20 cellular contexts compared by ENCODE assay signal in the genomic region with DNA sequence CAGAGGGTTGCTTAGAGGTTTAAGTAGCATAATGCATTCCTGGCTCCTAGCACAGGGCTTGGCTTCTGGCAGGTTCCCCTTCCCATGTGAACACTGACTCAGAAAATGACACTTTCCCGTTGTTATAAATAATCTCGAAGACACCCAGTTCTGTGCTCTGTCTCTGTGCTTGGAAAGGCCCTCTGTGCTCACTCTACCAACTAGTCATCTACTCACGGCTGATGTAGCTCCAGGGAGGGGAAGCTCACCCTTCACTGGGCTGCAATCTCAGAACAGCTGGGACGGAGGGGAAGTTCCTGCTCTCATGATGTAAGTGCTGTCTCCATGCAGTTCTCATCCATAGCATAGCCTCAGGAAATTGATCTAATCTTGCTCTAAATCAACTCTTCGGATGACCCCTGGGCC.
DNase-seq lines count a peak whose midpoint lies in the region; ATAC-seq and TF ChIP-seq lines count a peak whose summit lies in the region.
"Had no signal": no experiment of that assay in that cellular context is flagged by ENCODE, and none has a peak within 500 bp of the region (broad histone marks: within the 10 kb centered on the region; RNA-seq: fewer than 3 reads in every experiment).

No MANE protein-coding gene starts in this region.

- DNase-seq in GM20000 (ENCODE audit: low spot score) (peak; percentile 14), cardiac fibroblast (ENCODE audit: low read depth in 2 of 2) (peak; percentile 2 to 46), lower lobe of right lung (no peak), transverse colon (peak; percentile 10), hepatic stellate cell (ENCODE audit: low spot score) (no peak), NCI-H2081 treated with DMSO at 0.1 percent for 48 hours (lab: John Stamatoyannopoulos, UW) (no peak)
- no peak for DNase-seq in activated CD4-positive, alpha-beta T cell treated with anti-CD3 and anti-CD28 coated beads for 36 hours
- DNase-seq: activated CD4-positive, alpha-beta T cell treated with anti-CD3 and anti-CD28 coated beads for 4 hours; activated T-cell treated with anti-CD3 and anti-CD28 coated beads, Interleukin-2, amount 50 U/mL, for 48 hours; CD8-positive, alpha-beta T cell; dermis blood vessel endothelial cell; GDM1; naive B cell; NCI-H1105 treated with DMSO at 0.1 percent for 48 hours; retina; stimulated activated CD4-positive, alpha-beta T cell treated with anti-CD3 and anti-CD28 coated beads, Interleukin-4, amount 100 ng/mL, for 4 hours; T-helper 17 cell had no signal

- CTCF ChIA-PET in activated CD4-positive, alpha-beta T cell treated with anti-CD3 and anti-CD28 coated beads for 36 hours (lab: Charles Lee) = interaction anchor here (1.2 kb wide), 1 partner anchor 16 kb away, joined by 3 read pairs; no protein-coding TSS in a partner anchor

- in situ Hi-C loops in transverse colon (cut with MboI; ENCODE audit: low pct_ligation_motif_present in 1 of 4, low pct_unique_long_range_greater_than_20kb in 1 of 4, low sequenced_read_pairs in 3 of 4) = no loop called here

- H3K4me1 ChIP-seq in lower lobe of right lung (no peaks in the 10 kb centered on the region), transverse colon (peaks cover 0 to 3% (median 0%) of the 10 kb centered on the region in 4 donors)

- peak; percentile 58 to 63 for ATAC-seq in lower lobe of right lung
- no peak for ATAC-seq in activated CD4-positive, alpha-beta T cell treated with anti-CD3 and anti-CD28 coated beads for 36 hours
- ATAC-seq: CD8-positive, alpha-beta T cell; HepG2; Panc1; T-helper 17 cell had no signal

- no peaks in the 10 kb centered on the region for H3K27me3 ChIP-seq in lower lobe of right lung (ENCODE audit: low read depth)
- no peaks in the 10 kb centered on the region for H3K27me3 ChIP-seq in transverse colon

- peaks cover 7% of the 10 kb centered on the region for H3K9me3 Mint-ChIP-seq in activated CD4-positive, alpha-beta T cell treated with anti-CD3 and anti-CD28 coated beads for 36 hours (ENCODE audit: low read depth)
- H3K9me3 Mint-ChIP-seq: CD8-positive, alpha-beta T cell; stimulated activated naive CD8-positive, alpha-beta T cell treated with anti-CD3 and anti-CD28 coated beads, Interleukin-15, Interleukin-2, amounts not matched to agents 100 ng/mL and 50 ng/mL, for 24 hours had no signal

- H3K27me3 Mint-ChIP-seq in activated CD4-positive, alpha-beta T cell treated with anti-CD3 and anti-CD28 coated beads for 36 hours = no peaks in the 10 kb centered on the region

- POLR2A ChIA-PET in activated CD4-positive, alpha-beta T cell treated with anti-CD3 and anti-CD28 coated beads for 36 hours (lab: Charles Lee) = no interaction called here

- H3K4me1 Mint-ChIP-seq in activated CD4-positive, alpha-beta T cell treated with anti-CD3 and anti-CD28 coated beads for 36 hours = no peaks in the 10 kb centered on the region
- H3K4me1 Mint-ChIP-seq: naive B cell had no signal

- H3K4me3 Mint-ChIP-seq in activated CD4-positive, alpha-beta T cell treated with anti-CD3 and anti-CD28 coated beads for 36 hours = no peak overlapping the region
- H3K4me3 Mint-ChIP-seq: CD8-positive, alpha-beta T cell; naive B cell; stimulated activated naive CD8-positive, alpha-beta T cell treated with anti-CD3 and anti-CD28 coated beads, Interleukin-15, Interleukin-2, amounts not matched to agents 100 ng/mL and 50 ng/mL, for 24 hours; T-helper 17 cell had no signal

- TF ChIP-seq POLR2A in transverse colon (IDR thresholded peaks at IDR 0.05) = no peak

- H3K4me3 ChIP-seq in cardiac fibroblast (replicated peaks in 1 of 2; ENCODE audit: low read depth in 2 of 2, low read length in 2 of 2) = no peak overlapping the region
- no peak overlapping the region for H3K4me3 ChIP-seq in lower lobe of right lung
- H3K4me3 ChIP-seq in transverse colon = no peak overlapping the region

- H3K36me3 ChIP-seq in lower lobe of right lung (no peaks in the 10 kb centered on the region), transverse colon (no peaks in the 10 kb centered on the region)

- no peaks in the 10 kb centered on the region for H3K36me3 Mint-ChIP-seq in activated CD4-positive, alpha-beta T cell treated with anti-CD3 and anti-CD28 coated beads for 36 hours (ENCODE audit: low read depth)
- H3K36me3 Mint-ChIP-seq: CD8-positive, alpha-beta T cell; naive B cell had no signal

- TF ChIP-seq EP300 in transverse colon (IDR thresholded peaks at IDR 0.05; ENCODE audit: low read depth) = no peak

- H3K9me3 ChIP-seq in lower lobe of right lung (no peaks in the 10 kb centered on the region), transverse colon (no peaks in the 10 kb centered on the region)

- H3K27ac ChIP-seq in lower lobe of right lung (no peak overlapping the region), transverse colon (peak overlapping the region in 1 of 4 donors; percentile 17)

- intact Hi-C loops in lower lobe of right lung (cut with DNase I) = no loop called here
- intact Hi-C loops in transverse colon (cut with DNase I; ENCODE audit: low total_unique reads) = no loop called here
- intact Hi-C loops in activated CD4-positive, alpha-beta T cell treated with anti-CD3 and anti-CD28 coated beads for 36 hours (cut with DNase I, micrococcal nuclease) = loop anchor here in 1 of 2 experiments (10.0 kb wide), 1 partner anchor 151 kb away; no protein-coding TSS in a partner anchor

- TF ChIP-seq CTCF in GM20000 (IDR thresholded peaks at IDR 0.05; ENCODE audit: extremely low read depth, missing control alignments) = no peak
- no peak for TF ChIP-seq CTCF in cardiac fibroblast (IDR thresholded peaks at IDR 0.05; ENCODE audit: low read depth, low read length)
- no peak for TF ChIP-seq CTCF in lower lobe of right lung (IDR thresholded peaks at IDR 0.05)
- TF ChIP-seq CTCF in transverse colon (IDR thresholded peaks at IDR 0.05) = no peak

- no peak overlapping the region for H3K27ac Mint-ChIP-seq in activated CD4-positive, alpha-beta T cell treated with anti-CD3 and anti-CD28 coated beads for 36 hours
- H3K27ac Mint-ChIP-seq: CD8-positive, alpha-beta T cell; naive B cell; stimulated activated naive CD8-positive, alpha-beta T cell treated with anti-CD3 and anti-CD28 coated beads, Interleukin-15, Interleukin-2, amounts not matched to agents 100 ng/mL and 50 ng/mL, for 24 hours; T-helper 17 cell had no signal

- 44 to 67% methylated on average over 1 to 5 of the region's 5 CpGs for WGBS in transverse colon (ENCODE audit: low coverage in 1 of 2), 2 donors

Comparison
In these comparisons a context has a peak if more than half of its experiments do, and no peak if none do; other contexts are left out.
1. DNase-seq: peak in GM20000 (single experiment), cardiac fibroblast (2 of 2) and transverse colon (single experiment); none in lower lobe of right lung (single experiment), activated CD4-positive, alpha-beta T cell treated with anti-CD3 and anti-CD28 coated beads for 36 hours (single experiment), hepatic stellate cell (single experiment) and NCI-H2081 treated with DMSO at 0.1 percent for 48 hours (single experiment).